ENCODE assay signal across 33 cellular contexts in the genomic region with DNA sequence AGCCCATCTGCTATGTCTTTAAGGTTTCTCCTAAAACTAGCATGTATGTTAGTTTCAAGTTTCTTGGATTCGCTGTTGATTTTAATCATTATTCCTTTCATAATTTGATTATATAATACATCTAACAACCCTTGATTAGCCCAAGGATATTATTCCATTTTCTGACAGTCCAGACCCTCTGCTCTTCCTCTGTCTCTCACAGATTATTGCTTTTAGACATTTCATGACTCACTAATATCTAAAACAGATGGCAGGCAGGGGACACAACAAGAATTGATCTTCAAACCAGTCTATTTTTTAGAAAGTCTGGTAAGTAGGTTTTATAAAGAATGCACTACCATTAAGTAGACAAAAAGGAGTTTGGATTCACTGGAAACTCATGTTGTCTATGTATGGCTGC.
DNase-seq lines count a peak whose midpoint lies in the region; ATAC-seq lines count a peak whose summit lies in the region.
"Had no signal": no experiment of that assay in that cellular context is flagged by ENCODE, and none has a peak within 500 bp of the region (broad histone marks: within the 10 kb centered on the region; RNA-seq: fewer than 3 reads in every experiment).

No MANE protein-coding gene starts in this region.

- intact Hi-C loops in naive thymus-derived CD4-positive, alpha-beta T cell (cut with micrococcal nuclease) = no loop called here

- H3K4me1 Mint-ChIP-seq in CD4-positive, CD25-positive, alpha-beta regulatory T cell = peaks cover 55 to 91% (median 82%) of the 10 kb centered on the region in 4 donors
- peaks cover 79 to 91% (median 89%) of the 10 kb centered on the region in 3 donors for H3K4me1 Mint-ChIP-seq in CD8-positive, alpha-beta memory T cell
- peaks cover 69% of the 10 kb centered on the region for H3K4me1 Mint-ChIP-seq in T-helper 17 cell
- H3K4me1 Mint-ChIP-seq in naive thymus-derived CD4-positive, alpha-beta T cell = peaks cover 68 to 96% (median 87%) of the 10 kb centered on the region in 7 donors

- no peak overlapping the region for H3K4me3 Mint-ChIP-seq in CD4-positive, CD25-positive, alpha-beta regulatory T cell
- H3K4me3 Mint-ChIP-seq in CD8-positive, alpha-beta memory T cell = no peak overlapping the region
- H3K4me3 Mint-ChIP-seq in T-helper 17 cell = no peak overlapping the region
- H3K4me3 Mint-ChIP-seq in naive thymus-derived CD4-positive, alpha-beta T cell = no peak overlapping the region
- H3K4me3 Mint-ChIP-seq: activated T-cell treated with anti-CD3 and anti-CD28 coated beads, Interleukin-2, amount 50 U/mL, for 4 hours; mesothelial cell of epicardium had no signal

- peaks cover 69% of the 10 kb centered on the region for H3K4me1 ChIP-seq in CD4-positive, CD25-positive, alpha-beta regulatory T cell (ENCODE audit: control insufficient read depth, insufficient read depth, low read length, poor library complexity, severe bottlenecking)
- H3K4me1 ChIP-seq in CD8-positive, alpha-beta memory T cell (ENCODE audit: insufficient read depth, low read length) = peaks cover 86% of the 10 kb centered on the region
- peaks cover 56 to 90% of the 10 kb centered on the region in 2 donors for H3K4me1 ChIP-seq in naive thymus-derived CD4-positive, alpha-beta T cell (ENCODE audit: control insufficient read depth in 2 of 2, insufficient read depth in 2 of 2, low read length in 2 of 2)
- H3K4me1 ChIP-seq: prostate gland, thyroid gland had no signal

- no peak for ATAC-seq in CD4-positive, CD25-positive, alpha-beta regulatory T cell (ENCODE audit: low read depth in 2 of 2)
- ATAC-seq in T-helper 17 cell = no peak
- ATAC-seq in naive thymus-derived CD4-positive, alpha-beta T cell = no peak
- ATAC-seq in GM18873 (IDR thresholded peaks at IDR 0.05; ENCODE audit: low FRiP score, unreplicated experiment) = no peak
- no peak for ATAC-seq in HG02623 (IDR thresholded peaks at IDR 0.05; ENCODE audit: unreplicated experiment)
- ATAC-seq: activated T-cell treated with anti-CD3 and anti-CD28 coated beads, Interleukin-2, amount 50 U/mL, for 4 hours; HCT116; heart left ventricle; left ventricle myocardium superior; right lobe of liver had no signal

- DNase-seq in CD4-positive, CD25-positive, alpha-beta regulatory T cell = no peak
- DNase-seq in CD8-positive, alpha-beta memory T cell = no peak
- DNase-seq in T-helper 17 cell (no peak), NCI-H510A (lab: John Stamatoyannopoulos, UW) (no peak)
- no peak for DNase-seq in naive thymus-derived CD4-positive, alpha-beta T cell
- DNase-seq: activated gamma-delta T cell treated with Interleukin-2 at 50 U/mL for 16 hours; activated T-cell treated with anti-CD3 and anti-CD28 coated beads, Interleukin-2, amount 50 U/mL, for 4 hours; adrenal gland; Calu3; central memory CD4-positive, alpha-beta T cell; dermis blood vessel endothelial cell; DMS79; foreskin melanocyte; GDM1; heart left ventricle; kidney; left ventricle myocardium superior; NCI-H146; NCI-H226; occipital lobe; right lobe of liver; spleen; stimulated activated CD4-positive, alpha-beta T cell treated with anti-CD3 and anti-CD28 coated beads, Interleukin-2, amount 100 ng/mL, for 24 hours; stimulated activated CD8-positive, alpha-beta memory T cell treated with anti-CD3 and anti-CD28 coated beads, Interleukin-4, amount 100 ng/mL, for 48 hours; T-helper 1 cell; thyroid gland had no signal

- H3K4me3 ChIP-seq in CD4-positive, CD25-positive, alpha-beta regulatory T cell (ENCODE audit: low read depth, low read length) = no peak overlapping the region
- H3K4me3 ChIP-seq in CD8-positive, alpha-beta memory T cell (ENCODE audit: low read length) = no peak overlapping the region
- H3K4me3 ChIP-seq in naive thymus-derived CD4-positive, alpha-beta T cell (ENCODE audit: low read length) = no peak overlapping the region
- H3K4me3 ChIP-seq: adrenal gland; BLaER1 treated with 17β-estradiol and CSF1 and Interleukin-3, amounts not matched to agents 10 nM and 100 nM; esophagus muscularis mucosa; heart left ventricle; prostate gland; right lobe of liver; spleen; thyroid gland had no signal

- POLR2A ChIA-PET in CD8-positive, alpha-beta memory T cell (lab: Charles Lee) = no interaction called here
- POLR2A ChIA-PET in naive thymus-derived CD4-positive, alpha-beta T cell (lab: Charles Lee) = interaction anchor here (1.5 kb wide), 1 partner anchor 10 kb away, joined by 4 read pairs; no protein-coding TSS in a partner anchor

- CTCF ChIA-PET in CD8-positive, alpha-beta memory T cell (lab: Charles Lee) = no interaction called here
- CTCF ChIA-PET in naive thymus-derived CD4-positive, alpha-beta T cell (lab: Charles Lee) = no interaction called here

- H3K27ac ChIP-seq in CD4-positive, CD25-positive, alpha-beta regulatory T cell (ENCODE audit: insufficient read depth, low read length, poor library complexity, severe bottlenecking) = peak overlapping the region; percentile 57
- no peak overlapping the region for H3K27ac ChIP-seq in CD8-positive, alpha-beta memory T cell (ENCODE audit: low read depth, low read length)
- peak overlapping the region; percentile 27 for H3K27ac ChIP-seq in naive thymus-derived CD4-positive, alpha-beta T cell (ENCODE audit: low read depth, low read length)
- H3K27ac ChIP-seq: adrenal gland; BLaER1 treated with 17β-estradiol and CSF1 and Interleukin-3, amounts not matched to agents 10 nM and 100 nM; esophagus muscularis mucosa; heart left ventricle; prostate gland; right lobe of liver; thyroid gland had no signal

- H3K9me3 ChIP-seq in CD4-positive, CD25-positive, alpha-beta regulatory T cell (ENCODE audit: control insufficient read depth in 2 of 2, low read length in 2 of 2) = no peaks in the 10 kb centered on the region
- no peaks in the 10 kb centered on the region for H3K9me3 ChIP-seq in CD8-positive, alpha-beta memory T cell (ENCODE audit: low read length)
- no peaks in the 10 kb centered on the region for H3K9me3 ChIP-seq in T-helper 17 cell (ENCODE audit: control insufficient read depth, low read length, poor library complexity, severe bottlenecking)
- H3K9me3 ChIP-seq in naive thymus-derived CD4-positive, alpha-beta T cell (ENCODE audit: control insufficient read depth in 2 of 3, low read length in 3 of 3) = no peaks in the 10 kb centered on the region
- H3K9me3 ChIP-seq: adrenal gland, esophagus muscularis mucosa, heart left ventricle, prostate gland, right lobe of liver, spleen, thyroid gland had no signal

- no peaks in the 10 kb centered on the region for H3K27me3 Mint-ChIP-seq in CD4-positive, CD25-positive, alpha-beta regulatory T cell
- no peaks in the 10 kb centered on the region for H3K27me3 Mint-ChIP-seq in CD8-positive, alpha-beta memory T cell
- H3K27me3 Mint-ChIP-seq in T-helper 17 cell = no peaks in the 10 kb centered on the region
- no peaks in the 10 kb centered on the region for H3K27me3 Mint-ChIP-seq in naive thymus-derived CD4-positive, alpha-beta T cell

- H3K27ac Mint-ChIP-seq in CD4-positive, CD25-positive, alpha-beta regulatory T cell = peak overlapping the region; percentile 68 to 79 (median 79)
- peak overlapping the region in 6 of 8 donors; percentile 44 to 82 (median 54) for H3K27ac Mint-ChIP-seq in CD8-positive, alpha-beta memory T cell
- H3K27ac Mint-ChIP-seq in T-helper 17 cell = peak overlapping the region; percentile 98
- peak overlapping the region in 7 of 9 donors; percentile 81 to 98 (median 92) for H3K27ac Mint-ChIP-seq in naive thymus-derived CD4-positive, alpha-beta T cell
- H3K27ac Mint-ChIP-seq: mesothelial cell of epicardium had no signal

- H3K36me3 ChIP-seq in CD4-positive, CD25-positive, alpha-beta regulatory T cell (ENCODE audit: control insufficient read depth, insufficient read depth, low read length) = peaks cover 17% of the 10 kb centered on the region
- H3K36me3 ChIP-seq in CD8-positive, alpha-beta memory T cell (ENCODE audit: insufficient read depth, low read length) = no peaks in the 10 kb centered on the region
- peaks cover 0 to 8% (median 0%) of the 10 kb centered on the region in 3 experiments for H3K36me3 ChIP-seq in naive thymus-derived CD4-positive, alpha-beta T cell (ENCODE audit: control insufficient read depth in 2 of 3, insufficient read depth in 3 of 3, low read length in 3 of 3)
- H3K36me3 ChIP-seq: adrenal gland, esophagus muscularis mucosa, prostate gland, right lobe of liver, thyroid gland had no signal

- no peaks in the 10 kb centered on the region for H3K27me3 ChIP-seq in CD4-positive, CD25-positive, alpha-beta regulatory T cell (ENCODE audit: control insufficient read depth, insufficient read depth, low read length)
- no peaks in the 10 kb centered on the region for H3K27me3 ChIP-seq in CD8-positive, alpha-beta memory T cell (ENCODE audit: insufficient read depth, low read length, poor library complexity, severe bottlenecking)
- H3K27me3 ChIP-seq in naive thymus-derived CD4-positive, alpha-beta T cell (ENCODE audit: control insufficient read depth in 2 of 2, insufficient read depth in 2 of 2, low read length in 2 of 2) = no peaks in the 10 kb centered on the region
- H3K27me3 ChIP-seq: adrenal gland; BLaER1 treated with 17β-estradiol and CSF1 and Interleukin-3, amounts not matched to agents 10 nM and 100 nM; esophagus muscularis mucosa; heart left ventricle; right lobe of liver; spleen; thyroid gland had no signal

- peaks cover 0 to 3% (median 0%) of the 10 kb centered on the region in 7 donors for H3K9me3 Mint-ChIP-seq in CD4-positive, CD25-positive, alpha-beta regulatory T cell
- H3K9me3 Mint-ChIP-seq in CD8-positive, alpha-beta memory T cell = no peaks in the 10 kb centered on the region
- H3K9me3 Mint-ChIP-seq in naive thymus-derived CD4-positive, alpha-beta T cell = no peaks in the 10 kb centered on the region
- H3K9me3 Mint-ChIP-seq: activated T-cell treated with anti-CD3 and anti-CD28 coated beads, Interleukin-2, amount 50 U/mL, for 4 hours; mesothelial cell of epicardium had no signal

- peaks cover 8% of the 10 kb centered on the region for H3K36me3 Mint-ChIP-seq in CD4-positive, CD25-positive, alpha-beta regulatory T cell
- peaks cover 0 to 35% (median 2%) of the 10 kb centered on the region in 3 donors for H3K36me3 Mint-ChIP-seq in CD8-positive, alpha-beta memory T cell
- no peaks in the 10 kb centered on the region for H3K36me3 Mint-ChIP-seq in T-helper 17 cell (ENCODE audit: low read depth)
- peaks cover 0 to 27% (median 7%) of the 10 kb centered on the region in 5 donors for H3K36me3 Mint-ChIP-seq in naive thymus-derived CD4-positive, alpha-beta T cell
- H3K36me3 Mint-ChIP-seq: mesothelial cell of epicardium had no signal
